ENCODE assay signal across 22 cellular contexts in genomic region chr1:150474869-150475268, GRCh38. TPM values are rescaled to one million over a fixed set of nuclear protein-coding genes. Genes with fewer than 3 reads are reported as not detected.
DNase-seq lines count a peak whose midpoint lies in the region; ATAC-seq, FAIRE-seq and TF ChIP-seq lines count a peak whose summit lies in the region.
"Had no signal": no experiment of that assay in that cellular context is flagged by ENCODE, and none has a peak within 500 bp of the region (broad histone marks: within the 10 kb centered on the region; RNA-seq: fewer than 3 reads in every experiment).

No MANE protein-coding gene starts in this region.

- H3K4me3 ChIP-seq in uterus (no peak overlapping the region), thyroid gland (replicated peaks in 1 of 3) (no peak overlapping the region), kidney (ENCODE audit: low read length in 2 of 2) (no peak overlapping the region)
- H3K4me3 ChIP-seq: GM23338 had no signal

- H3K36me3 ChIP-seq in uterus (no peaks in the 10 kb centered on the region), thyroid gland (peaks cover 24 to 27% of the 10 kb centered on the region in 2 donors), kidney (ENCODE audit: control insufficient read depth in 1 of 2, insufficient read depth in 2 of 2, low read length in 2 of 2) (peaks cover 27 to 29% of the 10 kb centered on the region in 2 donors)

- no peaks in the 10 kb centered on the region for H3K27me3 ChIP-seq in uterus
- no peaks in the 10 kb centered on the region for H3K27me3 ChIP-seq in thyroid gland

- TF ChIP-seq POLR2A in uterus (IDR thresholded peaks at IDR 0.05), result no peak
- TF ChIP-seq POLR2A in thyroid gland (IDR thresholded peaks at IDR 0.05), result no peak

- H3K9ac ChIP-seq in kidney (ENCODE audit: low read length in 2 of 2), result no peak overlapping the region

- no peak for ATAC-seq in activated naive CD8-positive, alpha-beta T cell treated with anti-CD3 and anti-CD28 coated beads, Interleukin-2, amount 50 U/mL, for 24 hours
- ATAC-seq: CD8-positive, alpha-beta T cell; GM23338; HCT116; Panc1 had no signal

- no peak overlapping the region for H3K4me3 Mint-ChIP-seq in activated naive CD8-positive, alpha-beta T cell treated with anti-CD3 and anti-CD28 coated beads for 36 hours
- no peak overlapping the region for H3K4me3 Mint-ChIP-seq in activated naive CD8-positive, alpha-beta T cell treated with anti-CD3 and anti-CD28 coated beads, Interleukin-2, amount 50 U/mL, for 24 hours
- H3K4me3 Mint-ChIP-seq in nephron progenitor cell, result peak overlapping the region; percentile 34
- H3K4me3 Mint-ChIP-seq: CD8-positive, alpha-beta T cell; GM23338 had no signal

- FAIRE-seq in endometrium (lab: Jason Lieb, UNC) (peak; percentile 84), kidney (lab: Jason Lieb, UNC) (no peak)

- H3K27ac Mint-ChIP-seq in activated naive CD8-positive, alpha-beta T cell treated with anti-CD3 and anti-CD28 coated beads for 36 hours, result peak overlapping the region; percentile 38
- no peak overlapping the region for H3K27ac Mint-ChIP-seq in activated naive CD8-positive, alpha-beta T cell treated with anti-CD3 and anti-CD28 coated beads, Interleukin-2, amount 50 U/mL, for 24 hours
- peak overlapping the region; percentile 89 for H3K27ac Mint-ChIP-seq in nephron progenitor cell
- H3K27ac Mint-ChIP-seq: GM23338 had no signal

- no peaks in the 10 kb centered on the region for H3K4me1 ChIP-seq in uterus
- H3K4me1 ChIP-seq in thyroid gland, result peaks cover 5 to 6% of the 10 kb centered on the region in 2 donors
- no peaks in the 10 kb centered on the region for H3K4me1 ChIP-seq in kidney (ENCODE audit: control insufficient read depth in 1 of 2, insufficient read depth in 1 of 2, low read depth in 1 of 2, low read length in 2 of 2)

- H3K9me3 ChIP-seq in uterus, result no peaks in the 10 kb centered on the region
- no peaks in the 10 kb centered on the region for H3K9me3 ChIP-seq in thyroid gland
- no peaks in the 10 kb centered on the region for H3K9me3 ChIP-seq in kidney (ENCODE audit: control insufficient read depth in 1 of 2, low read length in 2 of 2)

- H3K4me1 Mint-ChIP-seq in activated naive CD8-positive, alpha-beta T cell treated with anti-CD3 and anti-CD28 coated beads for 36 hours, result peaks cover 16% of the 10 kb centered on the region
- H3K4me1 Mint-ChIP-seq in activated naive CD8-positive, alpha-beta T cell treated with anti-CD3 and anti-CD28 coated beads, Interleukin-2, amount 50 U/mL, for 24 hours, result peaks cover 12% of the 10 kb centered on the region
- peaks cover 80% of the 10 kb centered on the region for H3K4me1 Mint-ChIP-seq in nephron progenitor cell

- H3K9me3 Mint-ChIP-seq in activated naive CD8-positive, alpha-beta T cell treated with anti-CD3 and anti-CD28 coated beads for 36 hours, result no peaks in the 10 kb centered on the region
- H3K9me3 Mint-ChIP-seq in activated naive CD8-positive, alpha-beta T cell treated with anti-CD3 and anti-CD28 coated beads, Interleukin-2, amount 50 U/mL, for 24 hours, result no peaks in the 10 kb centered on the region
- no peaks in the 10 kb centered on the region for H3K9me3 Mint-ChIP-seq in nephron progenitor cell
- H3K9me3 Mint-ChIP-seq: CD8-positive, alpha-beta T cell; GM23338 had no signal

- H3K27me3 Mint-ChIP-seq in activated naive CD8-positive, alpha-beta T cell treated with anti-CD3 and anti-CD28 coated beads for 36 hours, result no peaks in the 10 kb centered on the region
- H3K27me3 Mint-ChIP-seq in activated naive CD8-positive, alpha-beta T cell treated with anti-CD3 and anti-CD28 coated beads, Interleukin-2, amount 50 U/mL, for 24 hours, result no peaks in the 10 kb centered on the region
- no peaks in the 10 kb centered on the region for H3K27me3 Mint-ChIP-seq in nephron progenitor cell (ENCODE audit: low read depth, poor library complexity)

- H3K36me3 Mint-ChIP-seq in activated naive CD8-positive, alpha-beta T cell treated with anti-CD3 and anti-CD28 coated beads for 36 hours, result peaks cover 14% of the 10 kb centered on the region
- peaks cover 13% of the 10 kb centered on the region for H3K36me3 Mint-ChIP-seq in activated naive CD8-positive, alpha-beta T cell treated with anti-CD3 and anti-CD28 coated beads, Interleukin-2, amount 50 U/mL, for 24 hours (ENCODE audit: low read depth)
- peaks cover 34% of the 10 kb centered on the region for H3K36me3 Mint-ChIP-seq in nephron progenitor cell (ENCODE audit: low read depth)

- WGBS in thyroid gland, 2 donors, result 77 to 78% methylated on average over 4 of the region's 4 CpGs

- intact Hi-C loops in uterus (cut with DNase I; ENCODE audit: low total_unique reads) (no loop called here), thyroid gland (cut with DNase I) (loop anchor here (10.0 kb wide), 1 partner anchor 170 kb away; no protein-coding TSS in a partner anchor), kidney (cut with DNase I) (no loop called here)

- H3K27ac ChIP-seq in uterus (peak overlapping the region; percentile 5 to 56), thyroid gland (no peak overlapping the region), kidney (ENCODE audit: low read depth in 2 of 2, low read length in 2 of 2) (no peak overlapping the region)
- H3K27ac ChIP-seq: 22Rv1 had no signal

- DNase-seq in activated naive CD8-positive, alpha-beta T cell treated with anti-CD3 and anti-CD28 coated beads for 36 hours, result no peak
- DNase-seq in activated naive CD8-positive, alpha-beta T cell treated with anti-CD3 and anti-CD28 coated beads, Interleukin-2, amount 50 U/mL, for 24 hours, result no peak
- DNase-seq in nephron progenitor cell, result no peak
- DNase-seq in uterus, result no peak
- no peak for DNase-seq in thyroid gland
- no peak for DNase-seq in NCI-H510A treated with DMSO at 0.1 percent for 48 hours (lab: John Stamatoyannopoulos, UW)
- DNase-seq in kidney, result no peak
- DNase-seq: CD8-positive, alpha-beta T cell; DMS79; KG1; NCI-H1417 treated with DMSO at 0.1 percent for 48 hours; NCI-H2029; NCI-H2171 treated with DMSO at 0.1 percent for 48 hours; NCI-H774 had no signal

- TF ChIP-seq CTCF in nephron progenitor cell (IDR thresholded peaks at IDR 0.05), result no peak
- TF ChIP-seq CTCF in uterus (IDR thresholded peaks at IDR 0.05), result no peak
- TF ChIP-seq CTCF in thyroid gland (IDR thresholded peaks at IDR 0.05), result no peak
- TF ChIP-seq CTCF in kidney (IDR thresholded peaks at IDR 0.05; ENCODE audit: borderline replicate concordance, extremely low read depth, insufficient read depth), result no peak

RNA-seq across cellular contexts. Expression of gene TARS2, which starts 12.3 kb away (rescaled TPM):
- total RNA-seq in activated naive CD8-positive, alpha-beta T cell treated with anti-CD3 and anti-CD28 coated beads for 36 hours, result 10 to 100 TPM; 44.8 to 46.2 TPM
- total RNA-seq in uterus, result 10 to 100 TPM in 2 of 4 donors, 1 to 10 TPM in 2; 4.6 to 22.6 (median 10.2) TPM
- 10 to 100 TPM; 13.8 to 18.2 (median 14.8) TPM for total RNA-seq in thyroid gland
- total RNA-seq in kidney, result 25.6 TPM
- 20.4 TPM for polyA plus RNA-seq in kidney (ENCODE audit: insufficient read depth, low read depth, low replicate concordance)

RNA-seq across cellular contexts. Expression of gene ECM1, which starts 33.0 kb away (rescaled TPM):
- under 1 TPM; 0.88 to 0.99 TPM for total RNA-seq in activated naive CD8-positive, alpha-beta T cell treated with anti-CD3 and anti-CD28 coated beads for 36 hours
- total RNA-seq in uterus (10 to 100 TPM in 2 of 4 donors, 1 to 10 TPM in 2; 1.5 to 38.5 (median 9.5) TPM), thyroid gland (10 to 100 TPM in 1 of 4 donors, 1 to 10 TPM in 3; 4.2 to 11.3 (median 7.0) TPM), kidney (9.2 TPM)
- polyA plus RNA-seq in kidney (ENCODE audit: insufficient read depth, low read depth, low replicate concordance), result 36.4 TPM
- total RNA-seq: CD8-positive, alpha-beta T cell had no signal

RNA-seq across cellular contexts. Expression of gene FALEC, which starts 40.7 kb away (rescaled TPM):
- not detected for total RNA-seq in activated naive CD8-positive, alpha-beta T cell treated with anti-CD3 and anti-CD28 coated beads for 36 hours
- total RNA-seq in uterus, result 1 to 10 TPM in 1 of 4 donors, under 1 TPM in 1, not detected in 2; 0.88 to 1.0 TPM
- not detected for total RNA-seq in thyroid gland
- not detected for total RNA-seq in kidney
- not detected for polyA plus RNA-seq in kidney (ENCODE audit: insufficient read depth, low read depth, low replicate concordance)
- total RNA-seq: CD8-positive, alpha-beta T cell; G401; GM23338; NCI-H460 had no signal
- polyA plus RNA-seq: BJ had no signal

Comparison
In these comparisons a context has a peak if more than half of its experiments do, and no peak if none do; other contexts are left out.
1. H3K27ac ChIP-seq: peak in uterus (2 of 2); none in thyroid gland (0 of 3) and kidney (0 of 2).